ENCODE assay signal across 8 cellular contexts in the genomic region with DNA sequence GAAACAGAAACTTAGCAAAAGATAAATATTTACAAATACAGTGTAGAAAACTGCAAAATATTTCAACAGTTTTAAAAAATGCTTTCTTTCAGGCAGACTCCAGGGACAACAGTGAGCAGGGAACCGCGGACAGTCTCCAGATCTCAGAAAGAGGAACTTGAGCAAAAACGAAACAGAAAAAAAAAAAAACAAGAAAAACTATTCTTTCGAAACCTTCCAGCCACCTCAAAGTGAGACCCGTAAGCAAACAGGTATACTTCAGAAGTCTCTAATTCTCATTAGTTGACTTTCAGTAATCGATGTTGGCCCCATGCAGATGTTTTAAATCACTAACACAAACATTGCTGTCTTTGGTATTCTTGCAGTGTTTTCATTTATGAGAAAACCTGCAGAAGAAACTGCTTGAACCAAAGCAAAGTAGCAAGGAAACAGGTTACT.
DNase-seq lines count a peak whose midpoint lies in the region; ATAC-seq and TF ChIP-seq lines count a peak whose summit lies in the region.

No MANE protein-coding gene starts in this region.

- TF ChIP-seq CTCF in HL-60 (IDR thresholded peaks at IDR 0.05; ENCODE audit: insufficient read depth, low read length): no peak

- no peaks in the 10 kb centered on the region for H3K27me3 ChIP-seq in HL-60 (ENCODE audit: insufficient read depth, poor library complexity, severe bottlenecking)
- peaks cover 8% of the 10 kb centered on the region for H3K27me3 ChIP-seq in adipocyte (replicated peaks; ENCODE audit: control insufficient read depth, insufficient read depth, low read length)

- peak overlapping the region; percentile 65 for H3K27ac ChIP-seq in HL-60 (replicated peaks)

- peak; percentile 59 for ATAC-seq in GM19452 (IDR thresholded peaks at IDR 0.05; ENCODE audit: unreplicated experiment)

- peaks cover 14% of the 10 kb centered on the region for H3K4me1 ChIP-seq in adipocyte (ENCODE audit: control insufficient read depth, insufficient read depth, low read length)

- peak overlapping the region; percentile 7 for H3K9ac ChIP-seq in adipocyte (ENCODE audit: low read length)

- H3K9me3 ChIP-seq in adipocyte (ENCODE audit: control insufficient read depth, low read length): no peaks in the 10 kb centered on the region

- no peak overlapping the region for H3K4me3 ChIP-seq in HL-60 (replicated peaks; ENCODE audit: insufficient read depth, low read length)
- peak overlapping the region; percentile 54 for H3K4me3 ChIP-seq in adipocyte (ENCODE audit: low read length)

- H3K36me3 ChIP-seq in adipocyte (ENCODE audit: control insufficient read depth, insufficient read depth, low read length, severe bottlenecking): no peaks in the 10 kb centered on the region

- DNase-seq in GDM1 (lab: John Stamatoyannopoulos, UW) (peak; percentile 45), HL-60 (ENCODE audit: low read depth in 1 of 2, low spot score in 1 of 2) (peak in 1 of 2 experiments; percentile 75), adipocyte (ENCODE audit: low read depth) (peak; percentile 41), inferior parietal cortex (ENCODE audit: extremely low spot score) (no peak), NCI-H748 (lab: John Stamatoyannopoulos, UW; ENCODE audit: unreplicated experiment) (no peak), NCI-H2081 treated with DMSO at 0.1 percent for 48 hours (lab: John Stamatoyannopoulos, UW) (no peak)
- DNase-seq in central memory CD4-positive, alpha-beta T cell: no peak

Comparison
In these comparisons a context has a peak if more than half of its experiments do, and no peak if none do; other contexts are left out.
1. DNase-seq: peak in GDM1 (single experiment) and adipocyte (single experiment); none in inferior parietal cortex (single experiment), NCI-H748 (single experiment), NCI-H2081 treated with DMSO at 0.1 percent for 48 hours (single experiment) and central memory CD4-positive, alpha-beta T cell (single experiment).